Comparison of ENCODE assay signal across 20 cellular contexts in the genomic region with DNA sequence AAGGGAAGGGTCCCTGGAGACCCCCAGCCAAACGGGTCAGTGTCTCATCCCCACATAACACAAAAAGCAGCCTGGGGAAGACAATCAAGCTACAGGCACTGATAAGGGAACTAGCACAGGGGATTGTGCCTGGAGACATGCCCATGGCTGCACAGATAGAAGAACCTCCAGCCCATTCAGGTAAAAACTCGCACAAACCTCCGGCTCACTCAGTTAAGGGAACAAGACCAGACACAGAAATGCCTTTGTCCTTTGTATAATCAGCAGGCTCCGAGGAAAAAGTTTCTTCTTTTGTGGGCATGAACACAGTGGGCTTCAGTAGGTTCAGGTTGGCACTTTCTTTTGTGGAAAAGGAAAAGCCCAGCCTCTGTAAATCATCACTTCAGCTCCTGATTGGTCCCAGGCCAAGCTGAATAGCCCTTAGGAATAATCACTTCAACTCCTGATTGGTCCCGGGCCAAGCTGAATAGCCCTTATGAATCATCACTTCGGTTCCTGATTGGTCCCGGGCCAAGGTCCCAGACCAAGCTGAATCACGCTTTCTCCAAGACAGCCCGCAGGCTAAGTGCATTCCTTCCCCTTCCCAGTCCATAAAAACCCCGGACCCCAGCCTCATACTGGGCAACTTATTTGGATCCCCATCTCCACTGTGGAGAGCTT. TPM values are rescaled to one million over a fixed set of nuclear protein-coding genes. Genes with fewer than 3 reads are reported as not detected.
DNase-seq lines count a peak whose midpoint lies in the region; ATAC-seq and TF ChIP-seq lines count a peak whose summit lies in the region.
"Had no signal": no experiment of that assay in that cellular context is flagged by ENCODE, and none has a peak within 500 bp of the region (broad histone marks: within the 10 kb centered on the region; RNA-seq: fewer than 3 reads in every experiment).

No MANE protein-coding gene starts in this region.

- no peaks in the 10 kb centered on the region for H3K79me2 ChIP-seq in GM23248 (ENCODE audit: insufficient read depth)

- ATAC-seq in HG02588 (IDR thresholded peaks at IDR 0.05; ENCODE audit: unreplicated experiment), result no peak
- ATAC-seq: gastroesophageal sphincter, psoas muscle had no signal

- no peaks in the 10 kb centered on the region for H3K9me2 ChIP-seq in GM23248 (ENCODE audit: insufficient read depth)

- 85% methylated on average over 10 of the region's 10 CpGs for WGBS in GM23248 (ENCODE audit: low coverage in 1 of 2, low lambda C conversion rate in 2 of 2, missing lambda C conversion rate in 2 of 2), 2 experiments

- H3K27ac ChIP-seq in GM23248, result no peak overlapping the region
- H3K27ac ChIP-seq: gastroesophageal sphincter, psoas muscle, spleen had no signal

- no peaks in the 10 kb centered on the region for H3K9me3 ChIP-seq in GM23248 (ENCODE audit: low read depth)

- no peaks in the 10 kb centered on the region for H3K4me1 ChIP-seq in GM23248 (ENCODE audit: insufficient read depth)

- H3K27me3 ChIP-seq in GM23248 (replicated peaks; ENCODE audit: insufficient read depth), result no peaks in the 10 kb centered on the region
- H3K27me3 ChIP-seq: gastroesophageal sphincter, spleen had no signal

- in situ Hi-C loops in GM23248 (cut with MboI), result no loop called here

- no peak for TF ChIP-seq CTCF in fibroblast of the aortic adventitia (IDR thresholded peaks at IDR 0.05; ENCODE audit: insufficient read depth, low read length)

- no peak overlapping the region for H2AFZ ChIP-seq in GM23248

- H4K20me1 ChIP-seq in GM23248 (ENCODE audit: insufficient read depth), result no peaks in the 10 kb centered on the region

- no peak overlapping the region for H3K9ac ChIP-seq in GM23248

- DNase-seq in AG08396 (ENCODE audit: low spot score), result peak; percentile 12
- peak; percentile 45 for DNase-seq in GM23248
- peak; percentile 4 for DNase-seq in amniotic epithelial cell (ENCODE audit: low read depth)
- DNase-seq in fibroblast of the aortic adventitia (ENCODE audit: low read depth), result peak; percentile 46
- DNase-seq in KG1 (lab: John Stamatoyannopoulos, UW), result no peak
- no peak for DNase-seq in central memory CD4-positive, alpha-beta T cell
- DNase-seq in 8988T, result no peak
- DNase-seq: activated CD4-positive, alpha-beta memory T cell treated with anti-CD3 and anti-CD28 coated beads for 36 hours; CD8-positive, alpha-beta memory T cell; DND-41; Kasumi-1; NCI-H1105 treated with DMSO at 0.1 percent for 48 hours; NCI-H526 treated with DMSO at 0.1 percent for 48 hours; OCI-M1; psoas muscle; SIG-M5; spleen; T-helper 1 cell had no signal

- H3K4me3 ChIP-seq in GM23248 (no peak overlapping the region), fibroblast of the aortic adventitia (ENCODE audit: low read depth, low read length) (no peak overlapping the region)
- H3K4me3 ChIP-seq: gastroesophageal sphincter, psoas muscle, spleen had no signal

- H3K4me2 ChIP-seq in GM23248 (ENCODE audit: unreplicated experiment), result no peak overlapping the region

- H3F3A ChIP-seq in GM23248 (ENCODE audit: insufficient read depth), result peaks cover 10% of the 10 kb centered on the region; the same call in 1 of the 2 replicates

- H3K36me3 ChIP-seq in GM23248 (ENCODE audit: low read depth), result peaks cover 23% of the 10 kb centered on the region; the same call in 1 of the 2 replicates

RNA-seq across cellular contexts. Expression of a gene that starts 5.0 kb away (rescaled TPM):
- 1.9 and 3.9 TPM in 2 replicates for total RNA-seq in GM23248 (2014; rRNA removed; shearing (Covaris generic))
- 2.2 and 2.7 TPM in 2 replicates for polyA plus RNA-seq in GM23248 (2016; fragmentation: Nextera tagmentation; extraction: Ambion mirVana)
- total RNA-seq in fibroblast of the aortic adventitia (ENCODE audit: low replicate concordance), result 5.2 and 6.1 TPM in 2 replicates

RNA-seq across cellular contexts. Expression of a gene that starts 13.8 kb away (rescaled TPM):
- total RNA-seq in GM23248 (2014; rRNA removed; shearing (Covaris generic)), result 6.8 and 13.7 TPM in 2 replicates
- polyA plus RNA-seq in GM23248 (2016; fragmentation: Nextera tagmentation; extraction: Ambion mirVana), result 4.0 and 5.2 TPM in 2 replicates
- total RNA-seq in fibroblast of the aortic adventitia (ENCODE audit: low replicate concordance), result 0.90 and 10.0 TPM in 2 replicates

RNA-seq across cellular contexts. Expression of a gene that starts 27.4 kb away (rescaled TPM):
- 2.5 and 6.6 TPM in 2 replicates for total RNA-seq in GM23248 (2014; rRNA removed; shearing (Covaris generic))
- polyA plus RNA-seq in GM23248 (2016; fragmentation: Nextera tagmentation; extraction: Ambion mirVana), result 3.1 and 3.2 TPM in 2 replicates
- total RNA-seq in fibroblast of the aortic adventitia (ENCODE audit: low replicate concordance), result 7.9 and 10.8 TPM in 2 replicates

RNA-seq across cellular contexts. Expression of a gene that starts 46.7 kb away (rescaled TPM):
- 3.8 and 7.8 TPM in 2 replicates for total RNA-seq in GM23248 (2014; rRNA removed; shearing (Covaris generic))
- polyA plus RNA-seq in GM23248 (2016; fragmentation: Nextera tagmentation; extraction: Ambion mirVana), result 1.6 and 1.9 TPM in 2 replicates
- 4.9 and 8.7 TPM in 2 replicates for total RNA-seq in fibroblast of the aortic adventitia (ENCODE audit: low replicate concordance)

RNA-seq across cellular contexts. Expression of a gene that starts 54.1 kb away (rescaled TPM):
- total RNA-seq in GM23248 (2014; rRNA removed; shearing (Covaris generic)), result 3.5 and 24.0 TPM in 2 replicates
- 2.8 and 3.5 TPM in 2 replicates for polyA plus RNA-seq in GM23248 (2016; fragmentation: Nextera tagmentation; extraction: Ambion mirVana)
- total RNA-seq in fibroblast of the aortic adventitia (ENCODE audit: low replicate concordance), result 6.5 and 34.9 TPM in 2 replicates

Comparison
In these comparisons a context has a peak if more than half of its experiments do, and no peak if none do; other contexts are left out.
1. DNase-seq: peak in AG08396 (single experiment), GM23248 (single experiment), amniotic epithelial cell (single experiment) and fibroblast of the aortic adventitia (single experiment); none in KG1 (single experiment), central memory CD4-positive, alpha-beta T cell (single experiment) and 8988T (single experiment).